In the genomic region with DNA sequence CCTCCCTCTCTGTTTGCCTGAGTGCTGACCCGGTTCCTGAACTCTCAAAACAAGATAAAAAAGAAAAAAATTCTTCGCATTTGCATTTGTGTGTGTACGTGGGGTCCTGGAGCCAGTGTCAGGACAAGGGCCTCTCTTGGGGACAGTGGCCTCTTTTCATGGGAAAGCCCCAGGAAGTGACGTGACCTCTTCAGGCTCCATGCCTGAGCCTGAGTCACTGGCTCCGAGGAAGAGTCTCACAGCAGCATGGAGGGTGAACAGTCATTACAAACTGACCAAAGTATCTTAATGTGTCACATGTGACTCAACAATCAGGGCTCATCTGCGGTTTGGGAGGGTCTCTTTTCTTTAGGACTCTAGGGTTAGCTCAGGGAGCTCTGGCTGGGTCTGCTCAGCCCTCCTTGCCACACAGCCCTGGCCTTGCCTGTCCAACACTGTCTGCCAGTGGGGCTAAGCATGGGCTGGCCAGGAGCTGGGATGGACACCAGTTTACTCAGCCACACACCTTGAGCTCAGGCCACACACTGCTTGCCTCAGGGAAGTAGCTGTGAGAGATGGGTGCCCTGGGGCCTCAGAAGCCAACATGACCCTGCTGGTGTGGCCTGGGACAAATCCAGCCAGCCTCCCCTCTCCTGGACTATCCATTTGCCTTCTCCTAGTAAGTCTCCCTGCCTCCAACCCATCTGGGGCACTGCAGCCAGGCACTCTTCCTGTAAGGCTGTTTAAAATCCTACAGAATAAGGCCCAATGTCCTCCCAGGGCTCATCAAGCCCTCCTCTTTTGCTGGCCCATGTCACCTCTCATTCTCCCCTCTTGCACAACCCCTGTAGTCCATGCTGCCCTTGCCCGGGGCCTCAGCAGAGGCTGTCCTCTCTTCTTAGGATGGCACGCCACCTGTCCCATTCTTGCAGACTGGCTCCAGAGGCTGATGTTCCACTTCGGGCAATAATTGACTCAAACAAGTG, we compare ENCODE assay signal across 8 cellular contexts. TPM values are rescaled to one million over a fixed set of nuclear protein-coding genes. Genes with fewer than 3 reads are reported as not detected.
DNase-seq lines count a peak whose midpoint lies in the region; ATAC-seq lines count a peak whose summit lies in the region.

No MANE protein-coding gene starts in this region.

- peak overlapping the region; percentile 69 for H3K27ac ChIP-seq in substantia nigra (ENCODE audit: low read depth, low read length, poor library complexity, severe bottlenecking)

- H3K9me3 ChIP-seq in T-helper 17 cell (ENCODE audit: control insufficient read depth, low read length, poor library complexity, severe bottlenecking): no peaks in the 10 kb centered on the region

- H3K4me3 Mint-ChIP-seq in T-helper 17 cell (peak overlapping the region; percentile 75), memory B cell (peak overlapping the region; percentile 49)
- H3K4me3 Mint-ChIP-seq in central memory CD8-positive, alpha-beta T cell: no peak overlapping the region

- H3K27me3 Mint-ChIP-seq in T-helper 17 cell (no peaks in the 10 kb centered on the region), memory B cell (no peaks in the 10 kb centered on the region)
- no peaks in the 10 kb centered on the region for H3K27me3 Mint-ChIP-seq in central memory CD8-positive, alpha-beta T cell

- H3K4me1 Mint-ChIP-seq in T-helper 17 cell (peaks cover 60% of the 10 kb centered on the region), memory B cell (peaks cover 78% of the 10 kb centered on the region)
- H3K4me1 Mint-ChIP-seq in central memory CD8-positive, alpha-beta T cell: peaks cover 40% of the 10 kb centered on the region

- peak overlapping the region; percentile 97 for H3K27ac Mint-ChIP-seq in T-helper 17 cell
- peak overlapping the region; percentile 64 for H3K27ac Mint-ChIP-seq in central memory CD8-positive, alpha-beta T cell (ENCODE audit: low read depth)
- H3K27ac Mint-ChIP-seq in memory B cell: peak overlapping the region; percentile 90

- peaks cover 2% of the 10 kb centered on the region for H3K36me3 Mint-ChIP-seq in T-helper 17 cell (ENCODE audit: low read depth)
- peaks cover 1% of the 10 kb centered on the region for H3K36me3 Mint-ChIP-seq in central memory CD8-positive, alpha-beta T cell (ENCODE audit: insufficient read depth)
- H3K36me3 Mint-ChIP-seq in memory B cell: peaks cover 2% of the 10 kb centered on the region

- DNase-seq in activated T-cell treated with anti-CD3 and anti-CD28 coated beads for 24 hours (ENCODE audit: low read depth) (peak; percentile 56), T-helper 17 cell (no peak), memory B cell (ENCODE audit: low spot score in 2 of 2) (no peak), substantia nigra (lab: John Stamatoyannopoulos, UW) (peak in 29 of 49 donors; percentile 22 to 77 (median 49)), D341Med (ENCODE audit: low spot score) (no peak)
- no peak for DNase-seq in activated T-cell treated with anti-CD3 and anti-CD28 coated beads, Interleukin-2, amount 50 U/mL, for 1 hour
- peak in 1 of 2 donors; percentile 9 for DNase-seq in central memory CD8-positive, alpha-beta T cell (ENCODE audit: low spot score in 2 of 2)

- H3K9me3 Mint-ChIP-seq in central memory CD8-positive, alpha-beta T cell: no peaks in the 10 kb centered on the region
- H3K9me3 Mint-ChIP-seq in memory B cell: no peaks in the 10 kb centered on the region

- peak; percentile 84 for ATAC-seq in HG02973 (IDR thresholded peaks at IDR 0.05; ENCODE audit: unreplicated experiment)
- peak; percentile 93 for ATAC-seq in T-helper 17 cell
- peak; percentile 57 for ATAC-seq in central memory CD8-positive, alpha-beta T cell (replicated peaks; ENCODE audit: extremely low read depth, poor library complexity, severe bottlenecking)
- ATAC-seq in memory B cell (ENCODE audit: low read depth): peak; percentile 56

RNA-seq across cellular contexts. Expression of a gene that starts 10.5 kb away (rescaled TPM):
- 10 to 100 TPM; 11.3 to 39.6 TPM for total RNA-seq in T-helper 17 cell

RNA-seq across cellular contexts. Expression of a gene that starts 43.9 kb away (rescaled TPM):
- total RNA-seq in T-helper 17 cell: not detected

Comparison
In these comparisons a context has a peak if more than half of its experiments do, and no peak if none do; other contexts are left out.
1. DNase-seq: peak in activated T-cell treated with anti-CD3 and anti-CD28 coated beads for 24 hours (single experiment) and substantia nigra (29 of 49); none in activated T-cell treated with anti-CD3 and anti-CD28 coated beads, Interleukin-2, amount 50 U/mL, for 1 hour (single experiment), T-helper 17 cell (0 of 3), memory B cell (0 of 2) and D341Med (single experiment).
2. Peak in every context shown above with its lines, with median percentiles within 50 percentile points of each other: ATAC-seq and H3K27ac Mint-ChIP-seq.